15 cellular contexts compared by ENCODE assay signal in genomic region chr7:34486371-34486770, GRCh38.
DNase-seq lines count a peak whose midpoint lies in the region; ATAC-seq, FAIRE-seq and TF ChIP-seq lines count a peak whose summit lies in the region.
"Had no signal": no experiment of that assay in that cellular context is flagged by ENCODE, and none has a peak within 500 bp of the region (broad histone marks: within the 10 kb centered on the region; RNA-seq: fewer than 3 reads in every experiment).

No MANE protein-coding gene starts in this region.

- no peaks in the 10 kb centered on the region for H3F3A ChIP-seq in neural cell (ENCODE audit: insufficient read depth, low read length, poor library complexity, severe bottlenecking)

- H4K8ac ChIP-seq in neuronal stem cell (ENCODE audit: low read depth, low read length) = no peak overlapping the region

- no peak overlapping the region for H3K18ac ChIP-seq in neuronal stem cell (ENCODE audit: low read length)

- H3K14ac ChIP-seq in neuronal stem cell (ENCODE audit: low read length) = no peak overlapping the region

- no CpG with 5 or more reads among the region's 4 CpGs for WGBS in neuronal stem cell (ENCODE audit: extremely low coverage in 2 of 2, insufficient read length in 2 of 2, insufficient replicate concordance in 1 of 2), 2 donors
- WGBS in pancreas, 2 donors = 70 to 81% methylated on average over 4 of the region's 4 CpGs

- TF ChIP-seq EP300 in neural cell (conservative IDR thresholded peaks at IDR 0.05; ENCODE audit: poor library complexity, severe bottlenecking) = peak; percentile 25

- H3K4me3 ChIP-seq in neural cell (ENCODE audit: low read length) = no peak overlapping the region
- no peak overlapping the region for H3K4me3 ChIP-seq in neuronal stem cell (ENCODE audit: low read length in 2 of 2)
- no peak overlapping the region for H3K4me3 ChIP-seq in pancreas

- H3K23ac ChIP-seq in neuronal stem cell (ENCODE audit: low read depth, low read length, poor library complexity) = no peak overlapping the region

- TF ChIP-seq RAD21 in neural cell (conservative IDR thresholded peaks at IDR 0.05) = no peak

- no peak overlapping the region for H2AK5ac ChIP-seq in neuronal stem cell (ENCODE audit: low read depth, low read length)

- no peak overlapping the region for H3K4ac ChIP-seq in neuronal stem cell (ENCODE audit: low read length)

- peak; percentile 97 for DNase-seq in NCI-H1092 treated with DMSO at 0.1 percent for 48 hours (lab: John Stamatoyannopoulos, UW)
- DNase-seq in NCI-H446 (lab: John Stamatoyannopoulos, UW) = peak; percentile 14 to 67
- DNase-seq in cerebellum (ENCODE audit: low spot score) = peak; percentile 79
- DNase-seq in T-helper 9 cell = no peak
- no peak for DNase-seq in NCI-H2171 (lab: John Stamatoyannopoulos, UW)
- DNase-seq in neuronal stem cell (ENCODE audit: low spot score) = no peak
- no peak for DNase-seq in pancreas
- DNase-seq: CD8-positive, alpha-beta T cell; MM.1S; NCI-H524 treated with DMSO at 0.1 percent for 48 hours; NK-92 treated with Interleukin-12 subunit alpha and Interleukin-12 subunit beta, amount 100 ng/mL, for 24 hours; OCI-M1; RPMI8226 had no signal

- no peak overlapping the region for H4K91ac ChIP-seq in neuronal stem cell (ENCODE audit: low read depth, low read length, poor library complexity)

- H2BK12ac ChIP-seq in neuronal stem cell (ENCODE audit: low read length) = no peak overlapping the region

- no peaks in the 10 kb centered on the region for H4K20me1 ChIP-seq in neural cell (ENCODE audit: insufficient read depth)

- intact Hi-C loops in pancreas (cut with DNase I) = no loop called here

- no peak overlapping the region for H2BK15ac ChIP-seq in neuronal stem cell (ENCODE audit: low read length)

- no peak for ATAC-seq in pancreas
- ATAC-seq: CD8-positive, alpha-beta T cell had no signal

- peak overlapping the region; percentile 56 for H3K27ac ChIP-seq in neural cell (ENCODE audit: low read length)
- no peak overlapping the region for H3K27ac ChIP-seq in neuronal stem cell (replicated peaks; ENCODE audit: low read length)
- no peak overlapping the region for H3K27ac ChIP-seq in pancreas

- no peaks in the 10 kb centered on the region for H3K9me2 ChIP-seq in neural cell (ENCODE audit: insufficient read depth, low read length)

- H3K36me3 ChIP-seq in neural cell (ENCODE audit: insufficient read depth, low read length) (no peaks in the 10 kb centered on the region), neuronal stem cell (replicated peaks in 1 of 2; ENCODE audit: control insufficient read depth in 2 of 2, insufficient read depth in 2 of 2, low read length in 2 of 2) (no peaks in the 10 kb centered on the region), pancreas (no peaks in the 10 kb centered on the region)

- no peak for FAIRE-seq in pancreas (lab: Jason Lieb, UNC)
- FAIRE-seq: H54 had no signal

- no peak overlapping the region for H3K4me2 ChIP-seq in neural cell (ENCODE audit: low read length)
- H3K4me2 ChIP-seq in neuronal stem cell (ENCODE audit: insufficient read depth, low read length, poor library complexity, severe bottlenecking) = no peak overlapping the region

- H2BK5ac ChIP-seq in neuronal stem cell (ENCODE audit: low read length) = no peak overlapping the region

- no peak overlapping the region for H2BK120ac ChIP-seq in neuronal stem cell (ENCODE audit: low read depth, low read length)

- H3K4me1 ChIP-seq in neuronal stem cell (ENCODE audit: control insufficient read depth in 2 of 2, insufficient read depth in 1 of 2, low read depth in 1 of 2, low read length in 2 of 2) (no peaks in the 10 kb centered on the region), pancreas (no peaks in the 10 kb centered on the region)

- no peak overlapping the region for H3K9ac ChIP-seq in neural cell (ENCODE audit: low read length)
- no peak overlapping the region for H3K9ac ChIP-seq in neuronal stem cell (ENCODE audit: low read depth, low read length, poor library complexity)

- H3K27me3 ChIP-seq in neural cell (ENCODE audit: insufficient read depth, low read depth, low read length) = no peaks in the 10 kb centered on the region
- H3K27me3 ChIP-seq in neuronal stem cell (ENCODE audit: control insufficient read depth in 3 of 3, insufficient read depth in 3 of 3, low read depth in 1 of 3, low read length in 3 of 3) = no peaks in the 10 kb centered on the region
- no peaks in the 10 kb centered on the region for H3K27me3 ChIP-seq in pancreas

- no peaks in the 10 kb centered on the region for H3K79me2 ChIP-seq in neural cell (replicated peaks; ENCODE audit: insufficient read depth, low read length)

- H3K9me3 ChIP-seq in neural cell (ENCODE audit: low read length) = no peaks in the 10 kb centered on the region
- H3K9me3 ChIP-seq in neuronal stem cell (replicated peaks in 1 of 2; ENCODE audit: control insufficient read depth in 2 of 2, insufficient read depth in 1 of 2, low read depth in 1 of 2, low read length in 2 of 2) = no peaks in the 10 kb centered on the region
- no peaks in the 10 kb centered on the region for H3K9me3 ChIP-seq in pancreas

- H2AFZ ChIP-seq in neural cell (ENCODE audit: low read depth, low read length) = no peak overlapping the region
- H2AFZ ChIP-seq in neuronal stem cell (ENCODE audit: low read length) = no peak overlapping the region

- no peaks in the 10 kb centered on the region for H3K79me1 ChIP-seq in neuronal stem cell (ENCODE audit: low read depth, low read length)

- no peak for TF ChIP-seq CTCF in neural cell (IDR thresholded peaks at IDR 0.05; ENCODE audit: poor library complexity, severe bottlenecking)
- no peak for TF ChIP-seq CTCF in pancreas (IDR thresholded peaks at IDR 0.05)

TF ChIP-seq in neural cell, 6 proteins besides CTCF, POLR2A, EP300 and RAD21:
- TF ChIP-seq EZH2 (IDR thresholded peaks at IDR 0.05; ENCODE audit: borderline replicate concordance, insufficient read depth, low read length, poor library complexity, severe bottlenecking) = no peak
- no peak for TF ChIP-seq TAF1 (IDR thresholded peaks at IDR 0.05; ENCODE audit: low read depth)
- TF ChIP-seq MXI1 (conservative IDR thresholded peaks at IDR 0.05; ENCODE audit: poor library complexity, severe bottlenecking) = no peak
- TF ChIP-seq REST (IDR thresholded peaks at IDR 0.05; ENCODE audit: borderline replicate concordance) = no peak
- no peak for TF ChIP-seq SMC3 (conservative IDR thresholded peaks at IDR 0.05; ENCODE audit: poor library complexity)
- TF ChIP-seq POLR2AphosphoS5 (IDR thresholded peaks at IDR 0.05) = no peak

Comparison
In these comparisons a context has a peak if more than half of its experiments do, and no peak if none do; other contexts are left out.
1. DNase-seq: peak in NCI-H1092 treated with DMSO at 0.1 percent for 48 hours (single experiment), NCI-H446 (2 of 2) and cerebellum (single experiment); none in T-helper 9 cell (single experiment), NCI-H2171 (single experiment), neuronal stem cell (single experiment) and pancreas (0 of 6).